In the genomic region with DNA sequence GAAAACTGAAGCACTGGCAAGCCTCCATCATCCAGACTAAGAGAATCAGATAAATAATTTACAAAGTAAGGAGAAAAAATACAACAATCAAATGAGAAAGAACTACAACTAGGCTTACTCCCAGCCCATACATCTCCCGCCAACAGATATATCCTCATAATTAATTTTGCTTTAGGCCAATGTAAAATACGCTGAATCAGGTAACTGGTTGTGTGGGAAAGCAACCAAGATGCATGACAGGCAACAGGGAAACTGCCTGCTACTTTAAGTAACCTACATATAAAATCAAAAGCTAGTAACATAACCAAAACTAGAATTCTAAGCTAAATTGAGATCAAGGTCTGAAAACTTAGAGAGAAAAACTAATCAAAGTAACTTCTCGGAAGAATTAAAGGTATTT, we compare ENCODE assay signal across 17 cellular contexts.
"Had no signal": no experiment of that assay in that cellular context is flagged by ENCODE, and none has a peak within 500 bp of the region (broad histone marks: within the 10 kb centered on the region; RNA-seq: fewer than 3 reads in every experiment).

No MANE protein-coding gene starts in this region.

- DNase-seq: activated CD4-positive, alpha-beta T cell treated with anti-CD3 and anti-CD28 coated beads, Interleukin-2, amount 50 U/mL, for 4 hours; activated CD4-positive, CD25-positive, alpha-beta regulatory T cell; activated effector memory CD4-positive, alpha-beta T cell treated with Interleukin-2 at 50 U/mL for 16 hours; activated naive CD8-positive, alpha-beta T cell treated with anti-CD3 and anti-CD28 coated beads, Interleukin-2, amount 10 ng/mL, durations not matched to agents 7 days and 5 days; aorta; foreskin melanocyte; heart left ventricle; islet precursor cell; mammary epithelial cell; ovary; SK-N-SH; stimulated activated CD4-positive, alpha-beta T cell treated with anti-CD3 and anti-CD28 coated beads, Interleukin-15, amount 100 ng/mL, for 24 hours; stimulated activated CD4-positive, alpha-beta T cell treated with anti-CD3 and anti-CD28 coated beads, Interleukin-4, amount 100 ng/mL, for 24 hours; T-helper 2 cell; testis had no signal

- H3K4me1 ChIP-seq: testis had no signal

- H3K9me3 Mint-ChIP-seq: activated naive CD8-positive, alpha-beta T cell treated with anti-CD3 and anti-CD28 coated beads, Interleukin-2, amount 10 ng/mL, durations not matched to agents 7 days and 5 days; stimulated activated naive CD8-positive, alpha-beta T cell treated with anti-CD3 and anti-CD28 coated beads, Interleukin-15, Interleukin-2, amounts not matched to agents 100 ng/mL and 50 ng/mL, for 24 hours had no signal

- H3K4me3 ChIP-seq: heart left ventricle, ovary, testis had no signal

- H3K36me3 ChIP-seq: ovary had no signal

- ATAC-seq: heart left ventricle, left lobe of liver had no signal

- H3K9me3 ChIP-seq: heart left ventricle, ovary, SK-N-SH, testis had no signal

- H3K27me3 ChIP-seq: heart left ventricle, ovary, testis had no signal

- H3K27me3 Mint-ChIP-seq: activated naive CD8-positive, alpha-beta T cell treated with anti-CD3 and anti-CD28 coated beads, Interleukin-2, amount 10 ng/mL, durations not matched to agents 7 days and 5 days; stimulated activated naive CD8-positive, alpha-beta T cell treated with anti-CD3 and anti-CD28 coated beads, Interleukin-15, Interleukin-2, amounts not matched to agents 100 ng/mL and 50 ng/mL, for 24 hours had no signal

- H3K27ac ChIP-seq: heart left ventricle, ovary, testis had no signal
